In the genomic region with DNA sequence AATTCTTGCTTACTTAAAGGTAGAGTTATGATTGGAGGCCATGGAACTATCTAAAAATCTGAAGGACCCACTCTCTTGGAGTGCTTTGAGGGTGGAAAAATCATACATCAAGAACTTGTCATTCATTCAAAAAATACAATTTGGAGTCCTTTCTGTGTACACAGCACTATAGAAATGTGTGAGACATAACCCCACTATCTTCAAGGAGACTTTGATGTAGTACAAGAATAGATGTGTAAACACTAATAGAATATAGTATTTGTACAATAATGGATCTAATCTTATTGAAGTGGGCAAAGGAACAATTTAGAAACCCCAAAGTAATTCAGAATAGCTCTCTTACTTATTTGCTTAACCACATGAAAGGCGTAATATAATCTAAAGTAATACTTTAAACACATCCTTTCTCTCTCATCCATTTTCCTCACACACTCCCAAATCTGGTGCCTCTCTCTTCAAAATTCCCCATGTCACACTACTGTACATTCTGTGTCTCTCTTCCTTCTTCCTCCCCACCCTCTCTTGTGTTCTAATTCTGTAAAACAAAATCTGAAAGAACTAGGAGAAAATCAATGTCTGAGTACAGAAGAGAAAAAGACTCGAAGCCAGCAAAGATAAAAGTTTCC, we compare ENCODE assay signal across 19 cellular contexts.
"Had no signal": no experiment of that assay in that cellular context is flagged by ENCODE, and none has a peak within 500 bp of the region (broad histone marks: within the 10 kb centered on the region; RNA-seq: fewer than 3 reads in every experiment).

No MANE protein-coding gene starts in this region.

- ATAC-seq: naive thymus-derived CD8-positive, alpha-beta T cell; sciatic nerve; stimulated activated effector memory CD8-positive, alpha-beta T cell treated with anti-CD3 and anti-CD28 coated beads, Interleukin-12 subunit alpha, Interleukin-12 subunit beta, amount 100 ng/mL, for 72 hours had no signal

- H3K9me3 ChIP-seq: prostate gland, right atrium auricular region, testis, tibial nerve, vagina had no signal

- H3K27ac ChIP-seq: dorsolateral prefrontal cortex, prostate gland, right atrium auricular region, testis, tibial nerve, vagina had no signal

- H3K4me1 ChIP-seq: prostate gland, right atrium auricular region, testis, tibial nerve, vagina had no signal

- H3K4me3 ChIP-seq: dorsolateral prefrontal cortex, prostate gland, right atrium auricular region, smooth muscle cell, testis, tibial nerve, vagina had no signal

- DNase-seq: dorsolateral prefrontal cortex; effector CD4-positive, alpha-beta T cell; head of caudate nucleus; naive thymus-derived CD8-positive, alpha-beta T cell; nephron progenitor cell; nucleus accumbens; stimulated activated CD4-positive, alpha-beta T cell treated with anti-CD3 and anti-CD28 coated beads, Interleukin-12 subunit alpha, Interleukin-12 subunit beta, amount 100 ng/mL, for 4 hours; stimulated activated CD4-positive, alpha-beta T cell treated with anti-CD3 and anti-CD28 coated beads, Interleukin-1b, Interleukin-23, amount 100 ng/mL, for 48 hours; stimulated activated CD4-positive, alpha-beta T cell treated with anti-CD3 and anti-CD28 coated beads, Interleukin-4, amount 100 ng/mL, for 1 hour; stimulated activated naive CD4-positive, alpha-beta T cell treated with Interleukin-2 at 50 U/mL for 16 hours; substantia nigra; testis had no signal

- H3K36me3 ChIP-seq: prostate gland, right atrium auricular region, tibial nerve, vagina had no signal

- H3K27me3 ChIP-seq: right atrium auricular region, testis, tibial nerve, vagina had no signal
